ENCODE assay signal across 16 cellular contexts in genomic region chr18:48713302-48713701, GRCh38.
DNase-seq lines count a peak whose midpoint lies in the region; ATAC-seq and TF ChIP-seq lines count a peak whose summit lies in the region.
"Had no signal": no experiment of that assay in that cellular context is flagged by ENCODE, and none has a peak within 500 bp of the region (broad histone marks: within the 10 kb centered on the region; RNA-seq: fewer than 3 reads in every experiment).

No MANE protein-coding gene starts in this region.

- no peak overlapping the region for H2BK120ac ChIP-seq in neuronal stem cell (ENCODE audit: low read depth, low read length)

- H3K4me2 ChIP-seq in neuronal stem cell (ENCODE audit: insufficient read depth, low read length, poor library complexity, severe bottlenecking), result no peak overlapping the region

- H3K4me3 ChIP-seq in heart left ventricle (no peak overlapping the region), neuronal stem cell (ENCODE audit: low read length in 2 of 2) (no peak overlapping the region), thyroid gland (replicated peaks in 1 of 3) (no peak overlapping the region), foreskin fibroblast (ENCODE audit: low read depth in 1 of 2, low read length in 2 of 2) (no peak overlapping the region), esophagus squamous epithelium (no peak overlapping the region)

- H3K14ac ChIP-seq in neuronal stem cell (ENCODE audit: low read length), result peak overlapping the region; percentile 39

- no peak overlapping the region for H3K4ac ChIP-seq in neuronal stem cell (ENCODE audit: low read length)

- no peak overlapping the region for H2BK5ac ChIP-seq in neuronal stem cell (ENCODE audit: low read length)

- H4K91ac ChIP-seq in neuronal stem cell (ENCODE audit: low read depth, low read length, poor library complexity), result no peak overlapping the region

- no peak overlapping the region for H4K8ac ChIP-seq in neuronal stem cell (ENCODE audit: low read depth, low read length)

- H3K27me3 ChIP-seq in heart left ventricle, result no peaks in the 10 kb centered on the region
- no peaks in the 10 kb centered on the region for H3K27me3 ChIP-seq in neuronal stem cell (ENCODE audit: control insufficient read depth in 3 of 3, insufficient read depth in 3 of 3, low read depth in 1 of 3, low read length in 3 of 3)
- H3K27me3 ChIP-seq in thyroid gland, result no peaks in the 10 kb centered on the region
- H3K27me3 ChIP-seq in esophagus squamous epithelium, result no peaks in the 10 kb centered on the region

- ATAC-seq in heart left ventricle, result peak; percentile 45 to 75 (median 70)
- ATAC-seq: activated T-helper 17 cell treated with anti-CD3 and anti-CD28 coated beads, Interleukin-2, amount 50 U/mL, for 72 hours; naive thymus-derived CD4-positive, alpha-beta T cell had no signal

- in situ Hi-C loops in KBM-7 (cut with MboI; ENCODE audit: low pct_unique_long_range_greater_than_20kb, low sequenced_read_pairs), result no loop called here

- TF ChIP-seq CTCF in heart left ventricle (IDR thresholded peaks at IDR 0.05), result no peak
- no peak for TF ChIP-seq CTCF in thyroid gland (IDR thresholded peaks at IDR 0.05)
- no peak for TF ChIP-seq CTCF in foreskin fibroblast (IDR thresholded peaks at IDR 0.05; ENCODE audit: low read depth, low read length)
- no peak for TF ChIP-seq CTCF in esophagus squamous epithelium (IDR thresholded peaks at IDR 0.05)

- H2AFZ ChIP-seq in neuronal stem cell (ENCODE audit: low read length), result no peak overlapping the region

- H3K18ac ChIP-seq in neuronal stem cell (ENCODE audit: low read length), result no peak overlapping the region

- TF ChIP-seq POLR2A in heart left ventricle (IDR thresholded peaks at IDR 0.05) (no peak), thyroid gland (IDR thresholded peaks at IDR 0.05) (no peak), esophagus squamous epithelium (IDR thresholded peaks at IDR 0.05) (no peak)

- peaks cover 2% of the 10 kb centered on the region for H3K79me1 ChIP-seq in neuronal stem cell (ENCODE audit: low read depth, low read length)

- H2AK5ac ChIP-seq in neuronal stem cell (ENCODE audit: low read depth, low read length), result no peak overlapping the region

- H3K27ac ChIP-seq in heart left ventricle, result peak overlapping the region; percentile 15 to 79 (median 64)
- no peak overlapping the region for H3K27ac ChIP-seq in neuronal stem cell (replicated peaks; ENCODE audit: low read length)
- peak overlapping the region in 2 of 3 donors; percentile 4 to 34 for H3K27ac ChIP-seq in thyroid gland
- H3K27ac ChIP-seq in esophagus squamous epithelium, result peak overlapping the region in 1 of 4 donors; percentile 42
- H3K27ac ChIP-seq: RWPE1 had no signal

- DNase-seq in dermis blood vessel endothelial cell (peak; percentile 74), heart left ventricle (peak; percentile 64 to 72 (median 68)), neuronal stem cell (ENCODE audit: low spot score) (no peak), thyroid gland (peak; percentile 29 to 30), foreskin fibroblast (no peak), T-helper 1 cell (no peak), KBM-7 (no peak), esophagus squamous epithelium (lab: John Stamatoyannopoulos, UW) (no peak)
- DNase-seq: amygdala; Calu3; hippocampal formation; Kasumi-1; naive thymus-derived CD4-positive, alpha-beta T cell; NK-92 treated with Interleukin-12 subunit alpha and Interleukin-12 subunit beta, amount 100 ng/mL, for 24 hours had no signal

- H2BK12ac ChIP-seq in neuronal stem cell (ENCODE audit: low read length), result no peak overlapping the region

- H2BK15ac ChIP-seq in neuronal stem cell (ENCODE audit: low read length), result no peak overlapping the region

- intact Hi-C loops in heart left ventricle (cut with DNase I), result loop anchor here in 7 of 10 donors (2.0 to 10.0 kb wide), 12 partner anchors 51 to 461 kb away; partner anchors contain the start of gene SMAD7 (in 2 of the 7)
- intact Hi-C loops in thyroid gland (cut with DNase I), result no loop called here
- intact Hi-C loops in esophagus squamous epithelium (cut with DNase I), result no loop called here

- no peak overlapping the region for H3K23ac ChIP-seq in neuronal stem cell (ENCODE audit: low read depth, low read length, poor library complexity)

- peaks cover 0 to 2% (median 0%) of the 10 kb centered on the region in 9 donors for H3K36me3 ChIP-seq in heart left ventricle
- no peaks in the 10 kb centered on the region for H3K36me3 ChIP-seq in neuronal stem cell (replicated peaks in 1 of 2; ENCODE audit: control insufficient read depth in 2 of 2, insufficient read depth in 2 of 2, low read length in 2 of 2)
- H3K36me3 ChIP-seq in thyroid gland, result no peaks in the 10 kb centered on the region
- H3K36me3 ChIP-seq in esophagus squamous epithelium, result peaks cover 0 to 9% (median 0%) of the 10 kb centered on the region in 3 donors

- no peak overlapping the region for H3K9ac ChIP-seq in neuronal stem cell (ENCODE audit: low read depth, low read length, poor library complexity)

- H3K4me1 ChIP-seq in heart left ventricle, result peaks cover 2 to 82% (median 47%) of the 10 kb centered on the region in 12 donors
- H3K4me1 ChIP-seq in neuronal stem cell (ENCODE audit: control insufficient read depth in 2 of 2, insufficient read depth in 1 of 2, low read depth in 1 of 2, low read length in 2 of 2), result peaks cover 16 to 24% of the 10 kb centered on the region in 2 donors
- H3K4me1 ChIP-seq in thyroid gland, result peaks cover 0 to 26% of the 10 kb centered on the region in 2 donors
- peaks cover 0 to 40% (median 5%) of the 10 kb centered on the region in 3 donors for H3K4me1 ChIP-seq in esophagus squamous epithelium

- WGBS in heart left ventricle, 4 donors, result 51 to 66% (median 61%) methylated on average over 12 to 13 of the region's 13 CpGs
- no CpG with 5 or more reads among the region's 13 CpGs for WGBS in neuronal stem cell (ENCODE audit: extremely low coverage in 2 of 2, insufficient read length in 2 of 2, insufficient replicate concordance in 1 of 2), 2 donors
- 74 to 76% methylated on average over 13 of the region's 13 CpGs for WGBS in thyroid gland, 2 donors
- WGBS in esophagus squamous epithelium, 2 donors, result 80 to 92% methylated on average over 8 to 11 of the region's 13 CpGs

- H3K9me3 ChIP-seq in heart left ventricle (no peaks in the 10 kb centered on the region), neuronal stem cell (replicated peaks in 1 of 2; ENCODE audit: control insufficient read depth in 2 of 2, insufficient read depth in 1 of 2, low read depth in 1 of 2, low read length in 2 of 2) (no peaks in the 10 kb centered on the region), thyroid gland (no peaks in the 10 kb centered on the region), esophagus squamous epithelium (no peaks in the 10 kb centered on the region)

Comparison
In these comparisons a context has a peak if more than half of its experiments do, and no peak if none do; other contexts are left out.
1. DNase-seq: peak in dermis blood vessel endothelial cell (single experiment), heart left ventricle (5 of 5) and thyroid gland (2 of 2); none in neuronal stem cell (single experiment), foreskin fibroblast (0 of 2), T-helper 1 cell (0 of 5), KBM-7 (single experiment) and esophagus squamous epithelium (single experiment).
2. intact Hi-C loops: an anchor here in heart left ventricle (2.0 to 10.0 kb wide); none called in thyroid gland and esophagus squamous epithelium.